ENCODE assay signal across 8 cellular contexts in the genomic region with DNA sequence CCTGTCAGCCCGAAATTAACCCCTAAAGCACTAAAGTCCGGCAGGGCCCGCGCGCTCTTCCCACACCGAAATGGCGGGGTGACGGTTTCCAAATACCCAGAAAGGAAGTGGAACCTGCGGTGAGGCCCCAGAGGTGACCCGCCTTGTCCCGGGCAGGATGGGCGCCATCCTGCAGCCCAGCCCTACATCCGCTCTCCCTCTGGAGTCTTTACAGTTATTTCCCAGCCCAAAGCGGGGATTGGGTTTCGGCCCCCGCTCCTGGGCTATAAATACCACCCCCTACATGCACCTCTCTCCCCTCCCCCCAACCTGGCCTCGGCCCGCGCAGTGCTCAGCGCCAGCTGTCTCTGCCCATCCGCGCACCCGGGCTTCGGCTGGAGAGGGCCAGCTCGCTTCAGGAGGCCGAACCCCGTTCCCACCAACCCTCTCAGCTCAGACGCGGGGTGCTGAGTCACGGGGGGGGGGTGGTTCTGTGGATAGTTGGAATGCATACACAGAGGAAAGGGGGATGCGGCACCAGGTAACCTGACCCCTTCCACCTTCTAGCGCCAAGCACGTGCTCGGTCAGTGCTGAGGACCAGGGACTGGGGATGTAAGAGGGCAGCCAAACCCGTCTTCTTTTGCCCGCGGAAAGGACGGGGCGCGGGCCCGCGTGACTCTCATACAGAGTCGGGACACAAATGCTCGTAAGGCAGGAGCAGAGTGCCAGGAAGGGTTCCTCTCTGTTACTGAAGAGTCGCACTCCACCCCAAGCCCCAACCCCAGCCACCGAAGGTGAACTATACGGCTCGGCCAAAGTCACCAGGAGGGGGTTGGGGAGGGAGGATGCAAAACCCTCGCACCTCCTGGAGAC. TPM values are rescaled to one million over a fixed set of nuclear protein-coding genes. Genes with fewer than 3 reads are reported as not detected.
DNase-seq lines count a peak whose midpoint lies in the region; ATAC-seq and TF ChIP-seq lines count a peak whose summit lies in the region.

Gene TUBA4B, plus strand, starts transcription at position 344 of the 853 bp plus-strand sequence. Its CDS starts 165 bp downstream, at position 509.

- H3K27ac Mint-ChIP-seq in activated T-cell treated with anti-CD3 and anti-CD28 coated beads, Interleukin-2, amount 50 U/mL, for 24 hours = peak within 1 kb of the TSS; percentile 99
- H3K27ac Mint-ChIP-seq in natural killer cell treated with Interleukin-12 subunit alpha and Interleukin-12 subunit beta and Interleukin-15 and Interleukin-18, amount 100 ng/mL, for 72 hours = peak within 1 kb of the TSS; percentile 88 to 93

- peak; percentile 31 to 51 for ATAC-seq in natural killer cell treated with Interleukin-12 subunit alpha and Interleukin-12 subunit beta and Interleukin-15 and Interleukin-18, amount 100 ng/mL, for 72 hours
- ATAC-seq in HG02973 (IDR thresholded peaks at IDR 0.05; ENCODE audit: unreplicated experiment) = no peak

- peaks cover 68% of the 10 kb centered on the region for H3K4me1 Mint-ChIP-seq in activated T-cell treated with anti-CD3 and anti-CD28 coated beads, Interleukin-2, amount 50 U/mL, for 24 hours (ENCODE audit: low read depth)
- peaks cover 58% of the 10 kb centered on the region in 2 donors for H3K4me1 Mint-ChIP-seq in natural killer cell treated with Interleukin-12 subunit alpha and Interleukin-12 subunit beta and Interleukin-15 and Interleukin-18, amount 100 ng/mL, for 72 hours (ENCODE audit: low read depth in 2 of 2)

- peak; percentile 61 for DNase-seq in G401 (ENCODE audit: low spot score)
- DNase-seq in HCEC 1CT = peak; percentile 37
- peak; percentile 54 to 78 for DNase-seq in NCI-H524 (lab: John Stamatoyannopoulos, UW)
- DNase-seq in activated T-cell treated with anti-CD3 and anti-CD28 coated beads, Interleukin-2, amount 50 U/mL, for 24 hours = peak; percentile 71
- DNase-seq in fibroblast of mammary gland (ENCODE audit: low read depth) = no peak
- no peak for DNase-seq in natural killer cell treated with Interleukin-12 subunit alpha and Interleukin-12 subunit beta and Interleukin-15 and Interleukin-18, amount 100 ng/mL, for 72 hours (ENCODE audit: low spot score)
- peak; percentile 53 for DNase-seq in ureter (ENCODE audit: low spot score)

- H3K4me3 Mint-ChIP-seq in activated T-cell treated with anti-CD3 and anti-CD28 coated beads, Interleukin-2, amount 50 U/mL, for 24 hours = peak within 1 kb of the TSS; percentile 95
- H3K4me3 Mint-ChIP-seq in natural killer cell treated with Interleukin-12 subunit alpha and Interleukin-12 subunit beta and Interleukin-15 and Interleukin-18, amount 100 ng/mL, for 72 hours = peak within 1 kb of the TSS; percentile 90

- H3K36me3 Mint-ChIP-seq in activated T-cell treated with anti-CD3 and anti-CD28 coated beads, Interleukin-2, amount 50 U/mL, for 24 hours (ENCODE audit: low read depth) = peaks cover 55% of the 10 kb centered on the region
- H3K36me3 Mint-ChIP-seq in natural killer cell treated with Interleukin-12 subunit alpha and Interleukin-12 subunit beta and Interleukin-15 and Interleukin-18, amount 100 ng/mL, for 72 hours = peaks cover 9% of the 10 kb centered on the region

- no peaks in the 10 kb centered on the region for H3K9me3 Mint-ChIP-seq in activated T-cell treated with anti-CD3 and anti-CD28 coated beads, Interleukin-2, amount 50 U/mL, for 24 hours
- H3K9me3 Mint-ChIP-seq in natural killer cell treated with Interleukin-12 subunit alpha and Interleukin-12 subunit beta and Interleukin-15 and Interleukin-18, amount 100 ng/mL, for 72 hours = no peaks in the 10 kb centered on the region

- no peak for TF ChIP-seq CTCF in fibroblast of mammary gland (conservative IDR thresholded peaks at IDR 0.05; ENCODE audit: control insufficient read depth, insufficient read depth, low read depth, low read length)

- in situ Hi-C loops in G401 (cut with HindIII; ENCODE audit: low sequenced_read_pairs) = no loop called here

- no peaks in the 10 kb centered on the region for H3K27me3 Mint-ChIP-seq in activated T-cell treated with anti-CD3 and anti-CD28 coated beads, Interleukin-2, amount 50 U/mL, for 24 hours
- no peaks in the 10 kb centered on the region for H3K27me3 Mint-ChIP-seq in natural killer cell treated with Interleukin-12 subunit alpha and Interleukin-12 subunit beta and Interleukin-15 and Interleukin-18, amount 100 ng/mL, for 72 hours

- peak within 1 kb of the TSS; percentile 44 for H3K4me3 ChIP-seq in fibroblast of mammary gland (ENCODE audit: control insufficient read depth, low read depth, low read length)

RNA-seq across cellular contexts. Expression of gene TUBA4B, which starts in this region (rescaled TPM):
- not detected in 2 replicates for total RNA-seq in G401 (2014; rRNA removed; shearing (Covaris generic))
- not detected for total RNA-seq in natural killer cell treated with Interleukin-12 subunit alpha and Interleukin-12 subunit beta and Interleukin-15 and Interleukin-18, amount 100 ng/mL, for 72 hours
- total RNA-seq in ureter = not detected

Comparison
In these comparisons a context has a peak if more than half of its experiments do, and no peak if none do; other contexts are left out.
1. Peak in DNase-seq in G401; RNA of the gene not detected or under 1 TPM.
2. Peak in ATAC-seq in natural killer cell treated with Interleukin-12 subunit alpha and Interleukin-12 subunit beta and Interleukin-15 and Interleukin-18, amount 100 ng/mL, for 72 hours; RNA of the gene not detected or under 1 TPM.
3. Peak in DNase-seq in ureter; RNA of the gene not detected or under 1 TPM.
4. DNase-seq: peak in HCEC 1CT (single experiment), NCI-H524 (2 of 2) and activated T-cell treated with anti-CD3 and anti-CD28 coated beads, Interleukin-2, amount 50 U/mL, for 24 hours (single experiment); none in fibroblast of mammary gland (single experiment) and natural killer cell treated with Interleukin-12 subunit alpha and Interleukin-12 subunit beta and Interleukin-15 and Interleukin-18, amount 100 ng/mL, for 72 hours (single experiment).